20 cellular contexts compared by ENCODE assay signal in the genomic region with DNA sequence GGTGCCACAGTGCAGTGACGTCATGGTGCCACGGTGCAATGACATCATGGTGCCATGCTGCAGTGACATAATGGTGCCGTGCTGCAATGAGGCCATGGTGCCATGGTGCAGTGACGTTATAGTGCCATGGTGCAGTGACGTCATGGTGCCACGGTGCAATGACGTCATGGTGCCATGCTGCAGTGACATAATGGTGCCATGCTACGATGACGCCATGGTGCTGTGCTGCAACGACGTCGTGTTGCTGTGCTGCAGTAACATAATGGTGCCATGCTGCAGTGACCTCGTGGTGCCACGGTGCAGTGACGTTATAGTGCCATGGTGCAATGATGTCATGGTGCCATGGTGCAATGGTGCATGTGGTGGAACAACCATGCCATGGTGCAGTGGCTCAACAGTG.
"Had no signal": no experiment of that assay in that cellular context is flagged by ENCODE, and none has a peak within 500 bp of the region (broad histone marks: within the 10 kb centered on the region; RNA-seq: fewer than 3 reads in every experiment).

No MANE protein-coding gene starts in this region.

- H3K36me3 ChIP-seq: spleen, tibial nerve had no signal

- ATAC-seq: psoas muscle; sciatic nerve; stimulated activated naive B cell treated with anti-CD40 and anti-IgM and Interleukin-4, amounts not matched to agents 10 μg/mL and 1 μg/mL and 100 μg/mL, for 72 hours; stimulated activated naive CD8-positive, alpha-beta T cell treated with anti-CD3 and anti-CD28 coated beads, Interleukin-15, amount 100 ng/mL, for 72 hours had no signal

- FAIRE-seq: kidney had no signal

- H3K4me2 ChIP-seq: hepatocyte had no signal

- H3K4me1 ChIP-seq: parathyroid adenoma, psoas muscle, spleen, testis, tibial nerve had no signal

- H3K9ac ChIP-seq: parathyroid adenoma had no signal

- H3K27me3 ChIP-seq: hepatocyte, spleen, testis, tibial nerve had no signal

- H2AFZ ChIP-seq: hepatocyte, parathyroid adenoma had no signal

- DNase-seq: effector CD8-positive, alpha-beta T cell; foreskin melanocyte; head of caudate nucleus; kidney; mesendoderm; naive B cell; psoas muscle; retina; spleen; stimulated activated CD4-positive, alpha-beta T cell treated with anti-CD3 and anti-CD28 coated beads, Interleukin-15, amount 100 ng/mL, for 24 hours; stimulated activated CD4-positive, alpha-beta T cell treated with anti-CD3 and anti-CD28 coated beads, Interleukin-1b, Interleukin-23, amount 100 ng/mL, for 48 hours; stimulated activated CD4-positive, alpha-beta T cell treated with anti-CD3 and anti-CD28 coated beads, Interleukin-4, amount 100 ng/mL, for 24 hours; stimulated activated naive B cell treated with anti-CD40 and anti-IgM and Interleukin-4, amounts not matched to agents 10 μg/mL and 1 μg/mL and 100 μg/mL, for 72 hours; stimulated activated naive CD8-positive, alpha-beta T cell treated with anti-CD3 and anti-CD28 coated beads, Interleukin-15, amount 100 ng/mL, for 72 hours; testis had no signal

- H3K4me3 ChIP-seq: coronary artery, hepatocyte, psoas muscle, spleen, testis, tibial nerve had no signal

- H3K9me3 ChIP-seq: psoas muscle, spleen, testis, tibial nerve had no signal

- H3K27ac ChIP-seq: coronary artery, hepatocyte, parathyroid adenoma, psoas muscle, spleen, testis, tibial nerve had no signal
